ENCODE assay signal across 8 cellular contexts in genomic region chr15:35546581-35547381, GRCh38. TPM values are rescaled to one million over a fixed set of nuclear protein-coding genes. Genes with fewer than 3 reads are reported as not detected.
A peak's percentile ranks its signal among the peaks of the same experiment; 100 is the strongest.
DNase-seq lines count a peak whose midpoint lies in the region; ATAC-seq, FAIRE-seq and TF ChIP-seq lines count a peak whose summit lies in the region.

No MANE protein-coding gene starts in this region.

- CTCF ChIA-PET in HepG2 (lab: Yijun Ruan, JAX; ENCODE audit: low intra/inter-chr PET ratio, low total read pairs) = no interaction called here

- ATAC-seq in GM18907 (IDR thresholded peaks at IDR 0.05; ENCODE audit: unreplicated experiment) (peak; percentile 33), HG03196 (IDR thresholded peaks at IDR 0.05; ENCODE audit: unreplicated experiment) (peak; percentile 22), HepG2 (peak; percentile 12)

- peak overlapping the region; percentile 97 for H2AFZ ChIP-seq in astrocyte (ENCODE audit: low read depth, low read length)
- H2AFZ ChIP-seq in HepG2 (ENCODE audit: low read length) = peak overlapping the region; percentile 82

- H3K27me3 Mint-ChIP-seq in astrocyte (ENCODE audit: low read depth, unreplicated experiment) = no peaks in the 10 kb centered on the region

- POLR2A ChIA-PET in HepG2 (lab: Yijun Ruan, JAX) = interaction anchor here (1.2 to 1.7 kb wide), 3 partner anchors 9 to 1033 kb away, joined by 3 to 9 read pairs (median 3); partner anchors contain the start of genes CDIN1 and ZNF770

- H3K4me1 Mint-ChIP-seq in astrocyte (ENCODE audit: low read depth, unreplicated experiment) = peaks cover 7% of the 10 kb centered on the region

- DNase-seq in astrocyte (ENCODE audit: low read depth) = no peak
- no peak for DNase-seq in HepG2 (ENCODE audit: low spot score)
- DNase-seq in effector CD4-positive, alpha-beta T cell = no peak
- no peak for DNase-seq in GM13976 (ENCODE audit: low spot score)
- DNase-seq in NCI-H2081 (lab: John Stamatoyannopoulos, UW) = no peak

- peak overlapping the region; percentile 75 for H3K4me3 ChIP-seq in astrocyte (ENCODE audit: insufficient read depth, low read depth, low read length)
- H3K4me3 ChIP-seq in HepG2 (replicated peaks in 1 of 3; ENCODE audit: insufficient read depth in 1 of 3, low read depth in 2 of 3, low read length in 3 of 3) = peak overlapping the region; percentile 64 to 80 (median 79)
- peak overlapping the region; percentile 65 for H3K4me3 ChIP-seq in thymus (ENCODE audit: low read length)

- 71% methylated on average over 11 of the region's 11 CpGs for WGBS in HepG2 (ENCODE audit: low lambda C conversion rate)
- 92% methylated on average over 11 of the region's 11 CpGs for WGBS in thymus

- H3K9ac ChIP-seq in astrocyte (ENCODE audit: low read length) = peak overlapping the region; percentile 96
- H3K9ac ChIP-seq in HepG2 (ENCODE audit: insufficient read depth, low read depth, low read length) = peak overlapping the region; percentile 89

- H3K4me1 ChIP-seq in astrocyte (ENCODE audit: insufficient read depth, low read length) (peaks cover 10% of the 10 kb centered on the region), HepG2 (ENCODE audit: insufficient read depth, low read length) (peaks cover 24% of the 10 kb centered on the region), thymus (ENCODE audit: control insufficient read depth, insufficient read depth, low read length) (no peaks in the 10 kb centered on the region)

- FAIRE-seq in astrocyte (lab: Jason Lieb, UNC) = no peak
- no peak for FAIRE-seq in HepG2 (lab: Jason Lieb, UNC)

- no peaks in the 10 kb centered on the region for H3K27me3 ChIP-seq in astrocyte (ENCODE audit: insufficient read depth, low read length)
- no peaks in the 10 kb centered on the region for H3K27me3 ChIP-seq in HepG2 (ENCODE audit: control insufficient read depth in 1 of 2, insufficient read depth in 2 of 2, low read length in 2 of 2)
- no peaks in the 10 kb centered on the region for H3K27me3 ChIP-seq in thymus (ENCODE audit: control insufficient read depth, insufficient read depth)

- intact Hi-C loops in HepG2 (cut with micrococcal nuclease; ENCODE audit: unreplicated experiment) = no loop called here

- no peaks in the 10 kb centered on the region for H3K9me3 Mint-ChIP-seq in astrocyte (ENCODE audit: unreplicated experiment)

- H4K20me1 ChIP-seq in astrocyte (ENCODE audit: insufficient read depth, low read length) (no peaks in the 10 kb centered on the region), HepG2 (ENCODE audit: insufficient read depth, low read length) (no peaks in the 10 kb centered on the region)

- H3K9me3 ChIP-seq in astrocyte (ENCODE audit: insufficient read depth, low read depth, low read length) (no peaks in the 10 kb centered on the region), HepG2 (ENCODE audit: low read length) (no peaks in the 10 kb centered on the region), thymus (ENCODE audit: control insufficient read depth) (no peaks in the 10 kb centered on the region)

- peak overlapping the region; percentile 56 for H3K27ac Mint-ChIP-seq in astrocyte (ENCODE audit: unreplicated experiment)

- H3K36me3 ChIP-seq in astrocyte (ENCODE audit: insufficient read depth, low read length) (no peaks in the 10 kb centered on the region), HepG2 (replicated peaks in 1 of 2; ENCODE audit: control insufficient read depth in 1 of 2, insufficient read depth in 2 of 2, low read length in 2 of 2) (no peaks in the 10 kb centered on the region), thymus (ENCODE audit: control insufficient read depth, insufficient read depth) (no peaks in the 10 kb centered on the region)

- H3K4me2 ChIP-seq in astrocyte (ENCODE audit: low read length) = peak overlapping the region; percentile 93
- H3K4me2 ChIP-seq in HepG2 (ENCODE audit: low read depth, low read length) = peak overlapping the region; percentile 94

- TF ChIP-seq EP300 in HepG2 (IDR thresholded peaks at IDR 0.05; ENCODE audit: low read depth in 2 of 2, low read length in 2 of 2) (no peak), HepG2 (CRISPR knock-in tag; IDR thresholded peaks at IDR 0.05; ENCODE audit: borderline replicate concordance) (no peak)

- H3K27ac ChIP-seq in astrocyte (ENCODE audit: low read depth, low read length) (peak overlapping the region; percentile 98), HepG2 (ENCODE audit: extremely low read length, insufficient read depth, low read length) (peak overlapping the region; percentile 91), thymus (ENCODE audit: low read depth) (peak overlapping the region; percentile 92)

- H3K36me3 Mint-ChIP-seq in astrocyte (ENCODE audit: low read depth, unreplicated experiment) = peaks cover 10% of the 10 kb centered on the region

- no peak for TF ChIP-seq POLR2A in HepG2 (IDR thresholded peaks at IDR 0.05; ENCODE audit: insufficient read depth in 1 of 2, low read depth in 2 of 2, low read length in 2 of 2)

- no TSS peak for BruUV-seq in HepG2 (replicated peaks; lab: Mats Ljungman, UMichigan)

- H3K79me2 ChIP-seq in astrocyte (ENCODE audit: insufficient read depth, low read length) (no peaks in the 10 kb centered on the region), HepG2 (ENCODE audit: insufficient read depth, low read length) (peaks cover 6% of the 10 kb centered on the region)

- in situ Hi-C loops in HepG2 (cut with HindIII; ENCODE audit: extremely low pct_ligation_motif_present, low pct_unique_long_range_greater_than_20kb) = loop anchor here (25.0 kb wide), 1 partner anchor 1566 kb away; the partner anchor contains the start of gene MEIS2
- in situ Hi-C loops in GM13976 (cut with MboI; ENCODE audit: low sequenced_read_pairs, unreplicated experiment) = no loop called here

- H3K4me3 Mint-ChIP-seq in astrocyte (ENCODE audit: unreplicated experiment) = peak overlapping the region; percentile 87

- TF ChIP-seq CTCF in astrocyte (IDR thresholded peaks at IDR 0.05; ENCODE audit: insufficient read depth, low read depth, low read length) (no peak), HepG2 (CRISPR knock-in tag; IDR thresholded peaks at IDR 0.05) (no peak), GM13976 (IDR thresholded peaks at IDR 0.05; ENCODE audit: borderline replicate concordance, control extremely low read depth, extremely low read depth, insufficient read depth, missing control alignments) (no peak)

- TF ChIP-seq RAD21 in HepG2 (CRISPR knock-in tag; IDR thresholded peaks at IDR 0.05) = no peak

TF ChIP-seq in HepG2, 621 proteins besides CTCF, POLR2A, EP300 and RAD21:
- TF ChIP-seq ZNF740 (CRISPR knock-in tag; IDR thresholded peaks at IDR 0.05) (peak; percentile 88), CHD4 (IDR thresholded peaks at IDR 0.05; ENCODE audit: borderline replicate concordance, low read length) (peak; percentile 62; the same call in 1 of the 2 replicates), PHF20 (CRISPR knock-in tag; IDR thresholded peaks at IDR 0.05) (no peak), ZNF3 (CRISPR knock-in tag; IDR thresholded peaks at IDR 0.05) (peak; percentile 91)

RNA-seq across cellular contexts. Expression of gene DPH6, which starts 0.8 kb away (rescaled TPM):
- 6.9 and 7.6 TPM in 2 replicates for total RNA-seq in astrocyte
- 25.8 and 27.0 TPM in 2 replicates for total RNA-seq in HepG2 (2016; rRNA removed; fragmentation: Illumina TruSeq; extraction: Trizol)
- 9.5 and 11.4 TPM in 2 replicates for total RNA-seq in HepG2 (2016; cell fraction: cytosol; rRNA removed; fragmentation: Illumina TruSeq; extraction: Trizol; ENCODE audit: low read depth)
- total RNA-seq in HepG2 (2016; cell fraction: insoluble cytoplasmic fraction; rRNA removed; fragmentation: Illumina TruSeq; extraction: Trizol) = 26.9 and 32.4 TPM in 2 replicates
- 7.1 and 8.6 TPM in 2 replicates for total RNA-seq in HepG2 (2016; cell fraction: membrane; rRNA removed; fragmentation: Illumina TruSeq; extraction: Trizol)
- 50.3 and 53.4 TPM in 2 replicates for total RNA-seq in HepG2 (2016; cell fraction: nucleus; rRNA removed; fragmentation: Illumina TruSeq; extraction: Trizol)
- 7.2 and 10.2 TPM in 2 replicates for polyA plus RNA-seq in HepG2 (2011; rRNA removed)
- polyA plus RNA-seq in HepG2 (2011; cell fraction: cytosol; rRNA removed) = 5.6 and 6.1 TPM in 2 replicates
- 9.4 and 11.6 TPM in 2 replicates for polyA plus RNA-seq in HepG2 (2011; cell fraction: nucleus; rRNA removed)
- polyA plus RNA-seq in HepG2 (2012) = 8.5 and 13.1 TPM in 2 replicates
- 3.2 and 3.3 TPM in 2 replicates for polyA plus RNA-seq in HepG2 (2016; cell fraction: cytosol; fragmentation: Illumina TruSeq; extraction: Trizol; ENCODE audit: low read depth)
- 19.6 and 20.9 TPM in 2 replicates for polyA plus RNA-seq in HepG2 (2016; cell fraction: insoluble cytoplasmic fraction; fragmentation: Illumina TruSeq; extraction: Trizol; ENCODE audit: low read depth)
- polyA plus RNA-seq in HepG2 (2016; cell fraction: membrane; fragmentation: Illumina TruSeq; extraction: Trizol; ENCODE audit: low read depth) = 3.7 and 4.9 TPM in 2 replicates
- 9.3 and 10.9 TPM in 2 replicates for polyA plus RNA-seq in HepG2 (2016; cell fraction: nucleus; fragmentation: Illumina TruSeq; extraction: Trizol; ENCODE audit: insufficient read depth, low read depth)
- 14.0 and 16.7 TPM in 2 replicates for polyA minus RNA-seq in HepG2 (2011; rRNA and poly(A)+ RNA removed; ENCODE audit: low replicate concordance)
- 3.7 and 6.4 TPM in 2 replicates for polyA minus RNA-seq in HepG2 (2011; cell fraction: cytosol; rRNA and poly(A)+ RNA removed)
- 117 and 125 TPM in 2 replicates for polyA minus RNA-seq in HepG2 (2011; cell fraction: nucleus; rRNA and poly(A)+ RNA removed)
- 8.9 TPM for polyA plus RNA-seq in thymus
